Comparison of ENCODE assay signal across 17 cellular contexts in the genomic region with DNA sequence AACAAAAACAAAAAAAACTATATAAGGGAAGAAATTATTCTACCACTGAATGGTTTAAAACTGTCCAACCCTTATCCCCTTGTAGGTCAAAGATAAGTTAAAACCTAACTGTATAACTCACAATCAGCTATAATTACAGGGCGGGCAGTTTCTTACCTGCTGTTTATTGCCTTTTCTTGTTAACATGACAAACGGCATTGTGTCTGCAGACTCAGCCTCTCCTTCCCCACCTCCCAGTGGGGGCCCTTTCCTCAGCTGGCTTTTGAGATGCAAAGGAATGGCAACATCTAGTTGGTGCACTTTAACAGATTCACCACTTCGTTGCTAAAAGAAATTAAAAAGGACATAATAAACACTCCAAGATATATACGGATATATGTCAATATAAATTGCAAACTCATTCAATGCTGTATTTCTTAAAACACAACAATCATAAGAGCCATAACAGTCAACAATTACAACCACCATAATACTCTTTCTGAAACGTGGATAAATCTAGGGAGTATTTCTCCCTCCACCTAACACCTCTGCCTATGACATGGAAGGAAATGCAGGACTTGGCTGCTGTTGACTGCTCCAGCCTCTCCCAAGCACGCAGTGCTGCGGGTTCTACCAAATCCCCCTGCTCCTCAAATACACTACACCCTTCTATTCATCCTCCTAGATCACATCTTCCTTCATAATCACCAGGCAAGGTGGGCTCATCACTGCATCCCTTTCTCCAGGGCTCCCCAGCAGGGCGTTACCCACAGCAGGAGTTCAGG.
"Had no signal": no experiment of that assay in that cellular context is flagged by ENCODE, and none has a peak within 500 bp of the region (broad histone marks: within the 10 kb centered on the region; RNA-seq: fewer than 3 reads in every experiment).

No MANE protein-coding gene starts in this region.

- H3K9me3 ChIP-seq: esophagus squamous epithelium, neutrophil had no signal

- H3K4me1 Mint-ChIP-seq: activated CD4-positive, alpha-beta memory T cell treated with anti-CD3 and anti-CD28 coated beads, Interleukin-2, amount 10 ng/mL, durations not matched to agents 7 days and 5 days; activated naive CD8-positive, alpha-beta T cell treated with anti-CD3 and anti-CD28 coated beads, Interleukin-2, amount 10 ng/mL, durations not matched to agents 7 days and 5 days; naive B cell; stimulated activated effector memory CD8-positive, alpha-beta T cell treated with anti-CD3 and anti-CD28 coated beads, Interleukin-12 subunit alpha, Interleukin-12 subunit beta, amount 100 ng/mL, for 72 hours had no signal

- ATAC-seq: stimulated activated effector memory CD8-positive, alpha-beta T cell treated with anti-CD3 and anti-CD28 coated beads, Interleukin-12 subunit alpha, Interleukin-12 subunit beta, amount 100 ng/mL, for 72 hours had no signal

- H3K4me3 Mint-ChIP-seq: activated CD4-positive, alpha-beta memory T cell treated with anti-CD3 and anti-CD28 coated beads, Interleukin-2, amount 10 ng/mL, durations not matched to agents 7 days and 5 days; activated naive CD8-positive, alpha-beta T cell treated with anti-CD3 and anti-CD28 coated beads, Interleukin-2, amount 10 ng/mL, durations not matched to agents 7 days and 5 days; mesothelial cell of epicardium; naive B cell; stimulated activated effector memory CD8-positive, alpha-beta T cell treated with anti-CD3 and anti-CD28 coated beads, Interleukin-12 subunit alpha, Interleukin-12 subunit beta, amount 100 ng/mL, for 72 hours had no signal

- H3K27me3 Mint-ChIP-seq: activated CD4-positive, alpha-beta memory T cell treated with anti-CD3 and anti-CD28 coated beads, Interleukin-2, amount 10 ng/mL, durations not matched to agents 7 days and 5 days; activated naive CD8-positive, alpha-beta T cell treated with anti-CD3 and anti-CD28 coated beads, Interleukin-2, amount 10 ng/mL, durations not matched to agents 7 days and 5 days; naive B cell had no signal

- H3K27me3 ChIP-seq: esophagus squamous epithelium, neutrophil had no signal

- DNase-seq: activated CD4-positive, alpha-beta memory T cell treated with anti-CD3 and anti-CD28 coated beads, Interleukin-2, amount 10 ng/mL, durations not matched to agents 7 days and 5 days; activated CD4-positive, alpha-beta T cell treated with anti-CD3 and anti-CD28 coated beads for 1 hour; activated gamma-delta T cell treated with Interleukin-2 at 50 U/mL for 16 hours; activated naive CD8-positive, alpha-beta T cell treated with anti-CD3 and anti-CD28 coated beads, Interleukin-2, amount 10 ng/mL, durations not matched to agents 7 days and 5 days; activated T-cell treated with anti-CD3 and anti-CD28 coated beads, Interleukin-2, amount 50 U/mL, for 48 hours; anterior cingulate cortex; esophagus squamous epithelium; foreskin fibroblast; glutamatergic neuron; naive B cell; posterior cingulate gyrus; substantia nigra; trophoblast cell had no signal

- H3K4me1 ChIP-seq: esophagus squamous epithelium had no signal

- H3K27ac ChIP-seq: esophagus squamous epithelium, neutrophil, skin epidermis had no signal

- H3K9me3 Mint-ChIP-seq: activated CD4-positive, alpha-beta memory T cell treated with anti-CD3 and anti-CD28 coated beads, Interleukin-2, amount 10 ng/mL, durations not matched to agents 7 days and 5 days; activated naive CD8-positive, alpha-beta T cell treated with anti-CD3 and anti-CD28 coated beads, Interleukin-2, amount 10 ng/mL, durations not matched to agents 7 days and 5 days; mesothelial cell of epicardium; naive B cell; stimulated activated effector memory CD8-positive, alpha-beta T cell treated with anti-CD3 and anti-CD28 coated beads, Interleukin-12 subunit alpha, Interleukin-12 subunit beta, amount 100 ng/mL, for 72 hours had no signal

- H3K27ac Mint-ChIP-seq: activated CD4-positive, alpha-beta memory T cell treated with anti-CD3 and anti-CD28 coated beads, Interleukin-2, amount 10 ng/mL, durations not matched to agents 7 days and 5 days; activated naive CD8-positive, alpha-beta T cell treated with anti-CD3 and anti-CD28 coated beads, Interleukin-2, amount 10 ng/mL, durations not matched to agents 7 days and 5 days; mesothelial cell of epicardium; stimulated activated effector memory CD8-positive, alpha-beta T cell treated with anti-CD3 and anti-CD28 coated beads, Interleukin-12 subunit alpha, Interleukin-12 subunit beta, amount 100 ng/mL, for 72 hours had no signal

- H3K4me3 ChIP-seq: esophagus squamous epithelium, skin epidermis had no signal
